8 cellular contexts compared by ENCODE assay signal in genomic region chr4:78644744-78645330, GRCh38.
DNase-seq lines count a peak whose midpoint lies in the region; ATAC-seq, FAIRE-seq and TF ChIP-seq lines count a peak whose summit lies in the region.

No MANE protein-coding gene starts in this region.

- H3K79me2 ChIP-seq in astrocyte (ENCODE audit: insufficient read depth, low read length) (no peaks in the 10 kb centered on the region), hepatocyte (no peaks in the 10 kb centered on the region)

- H4K20me1 ChIP-seq in astrocyte (ENCODE audit: insufficient read depth, low read length) (no peaks in the 10 kb centered on the region), hepatocyte (ENCODE audit: insufficient read depth, poor library complexity, severe bottlenecking) (no peaks in the 10 kb centered on the region)

- no peaks in the 10 kb centered on the region for H3K9me2 ChIP-seq in hepatocyte (replicated peaks; ENCODE audit: insufficient read depth)

- no peaks in the 10 kb centered on the region for H3K9me3 ChIP-seq in RWPE2 (ENCODE audit: severe bottlenecking)
- no peaks in the 10 kb centered on the region for H3K9me3 ChIP-seq in astrocyte (ENCODE audit: insufficient read depth, low read depth, low read length)
- no peaks in the 10 kb centered on the region for H3K9me3 ChIP-seq in hepatocyte (ENCODE audit: low read depth)

- TF ChIP-seq CTCF in RWPE2 (IDR thresholded peaks at IDR 0.05; ENCODE audit: poor library complexity, severe bottlenecking), result peak; percentile 93
- TF ChIP-seq CTCF in astrocyte (IDR thresholded peaks at IDR 0.05; ENCODE audit: insufficient read depth, low read depth, low read length), result peak; percentile 94
- TF ChIP-seq CTCF in hepatocyte (IDR thresholded peaks at IDR 0.05; ENCODE audit: poor library complexity), result peak; percentile 72

- H3K36me3 ChIP-seq in RWPE2 (ENCODE audit: low read depth), result no peaks in the 10 kb centered on the region
- no peaks in the 10 kb centered on the region for H3K36me3 ChIP-seq in astrocyte (ENCODE audit: insufficient read depth, low read length)
- no peaks in the 10 kb centered on the region for H3K36me3 ChIP-seq in hepatocyte (replicated peaks; ENCODE audit: insufficient read depth, low read depth)

- H3K27ac ChIP-seq in RWPE2 (ENCODE audit: poor library complexity, severe bottlenecking) (peak overlapping the region; percentile 99), astrocyte (ENCODE audit: low read depth, low read length) (peak overlapping the region; percentile 92), hepatocyte (peak overlapping the region; percentile 81), skin epidermis (peak overlapping the region in 20 of 21 experiments; percentile 43 to 91 (median 82))

- H3K4me1 ChIP-seq in RWPE2 (ENCODE audit: insufficient read depth, poor library complexity, severe bottlenecking), result peaks cover 32% of the 10 kb centered on the region
- peaks cover 22% of the 10 kb centered on the region for H3K4me1 ChIP-seq in astrocyte (ENCODE audit: insufficient read depth, low read length)
- peaks cover 16% of the 10 kb centered on the region for H3K4me1 ChIP-seq in hepatocyte (ENCODE audit: insufficient read depth)

- peak overlapping the region; percentile 76 for H3K9ac ChIP-seq in astrocyte (ENCODE audit: low read length)

- H3K4me3 Mint-ChIP-seq in astrocyte (ENCODE audit: unreplicated experiment), result no peak overlapping the region

- peaks cover 4% of the 10 kb centered on the region for H3K27me3 Mint-ChIP-seq in astrocyte (ENCODE audit: low read depth, unreplicated experiment)

- H3K36me3 Mint-ChIP-seq in astrocyte (ENCODE audit: low read depth, unreplicated experiment), result no peaks in the 10 kb centered on the region

- WGBS in hepatocyte (ENCODE audit: low lambda C conversion rate, missing lambda C conversion rate), result 41% methylated on average over 4 of the region's 4 CpGs

- H3K4me3 ChIP-seq in RWPE2 (ENCODE audit: severe bottlenecking) (no peak overlapping the region), astrocyte (ENCODE audit: insufficient read depth, low read depth, low read length) (no peak overlapping the region), hepatocyte (no peak overlapping the region), skin epidermis (no peak overlapping the region)

- peak; percentile 88 for ATAC-seq in GM19395 (IDR thresholded peaks at IDR 0.05; ENCODE audit: unreplicated experiment)
- peak; percentile 93 for ATAC-seq in HG03432 (IDR thresholded peaks at IDR 0.05; ENCODE audit: unreplicated experiment)
- ATAC-seq in RWPE2 (ENCODE audit: low read depth), result peak; percentile 68

- peak overlapping the region; percentile 97 for H3K27ac Mint-ChIP-seq in astrocyte (ENCODE audit: unreplicated experiment)

- FAIRE-seq in astrocyte (lab: Jason Lieb, UNC), result peak; percentile 79

- H3K4me1 Mint-ChIP-seq in astrocyte (ENCODE audit: low read depth, unreplicated experiment), result peaks cover 17% of the 10 kb centered on the region

- H3K27me3 ChIP-seq in RWPE2 (ENCODE audit: insufficient read depth, poor library complexity, severe bottlenecking), result no peaks in the 10 kb centered on the region
- no peaks in the 10 kb centered on the region for H3K27me3 ChIP-seq in astrocyte (ENCODE audit: insufficient read depth, low read length)
- no peaks in the 10 kb centered on the region for H3K27me3 ChIP-seq in hepatocyte

- DNase-seq in DMS114 treated with DMSO at 0.1 percent for 48 hours (lab: John Stamatoyannopoulos, UW; ENCODE audit: unreplicated experiment) (peak; percentile 5), RWPE2 (ENCODE audit: low spot score) (no peak), astrocyte (ENCODE audit: low read depth) (peak; percentile 77), hepatocyte (ENCODE audit: low spot score) (peak; percentile 81), COR-L47 (lab: John Stamatoyannopoulos, UW) (no peak)

- H3K9me3 Mint-ChIP-seq in astrocyte (ENCODE audit: unreplicated experiment), result no peaks in the 10 kb centered on the region

- H2AFZ ChIP-seq in astrocyte (ENCODE audit: low read depth, low read length), result no peak overlapping the region
- no peak overlapping the region for H2AFZ ChIP-seq in hepatocyte

- H3K4me2 ChIP-seq in astrocyte (ENCODE audit: low read length) (peak overlapping the region; percentile 81), hepatocyte (peak overlapping the region; percentile 29)

Comparison
In these comparisons a context has a peak if more than half of its experiments do, and no peak if none do; other contexts are left out.
1. DNase-seq: peak in DMS114 treated with DMSO at 0.1 percent for 48 hours (single experiment), astrocyte (single experiment) and hepatocyte (single experiment); none in RWPE2 (single experiment) and COR-L47 (single experiment).
2. Peak in every context shown above with its lines, with median percentiles within 50 percentile points of each other: ATAC-seq, H3K27ac ChIP-seq and CTCF ChIP-seq.